22 cellular contexts compared by ENCODE assay signal in the genomic region with DNA sequence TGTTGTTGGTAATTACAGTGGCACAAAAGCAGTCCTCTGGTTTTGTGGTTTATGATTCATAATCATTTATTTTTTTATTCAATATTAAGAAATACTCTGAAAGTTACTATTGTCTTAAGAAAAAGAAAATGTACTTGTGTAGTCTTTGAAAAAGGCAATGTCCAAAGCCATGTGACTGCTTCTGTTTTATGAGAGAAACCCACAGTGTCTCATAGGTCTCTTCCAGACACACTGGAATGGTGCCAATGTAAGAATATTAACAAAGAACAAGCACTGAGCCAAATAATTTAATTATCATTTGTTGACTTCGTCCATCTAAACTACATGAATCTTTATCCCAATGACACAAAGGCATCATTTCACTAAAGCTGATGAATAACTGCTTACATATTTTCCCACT.
DNase-seq lines count a peak whose midpoint lies in the region; ATAC-seq, FAIRE-seq and TF ChIP-seq lines count a peak whose summit lies in the region.
"Had no signal": no experiment of that assay in that cellular context is flagged by ENCODE, and none has a peak within 500 bp of the region (broad histone marks: within the 10 kb centered on the region; RNA-seq: fewer than 3 reads in every experiment).

No MANE protein-coding gene starts in this region.

- H3K4me3 ChIP-seq in astrocyte (ENCODE audit: insufficient read depth, low read depth, low read length), result no peak overlapping the region
- no peak overlapping the region for H3K4me3 ChIP-seq in aorta (ENCODE audit: low read length in 2 of 2)
- H3K4me3 ChIP-seq: MG63, PC-9 had no signal

- no peaks in the 10 kb centered on the region for H3K36me3 ChIP-seq in astrocyte (ENCODE audit: insufficient read depth, low read length)
- H3K36me3 ChIP-seq in aorta (ENCODE audit: control insufficient read depth in 1 of 2, insufficient read depth in 2 of 2, low read length in 1 of 2), result no peaks in the 10 kb centered on the region
- H3K36me3 ChIP-seq: MG63 had no signal

- H3K4me1 Mint-ChIP-seq in astrocyte (ENCODE audit: low read depth, unreplicated experiment), result peaks cover 2% of the 10 kb centered on the region
- H3K4me1 Mint-ChIP-seq in activated CD4-positive, alpha-beta memory T cell treated with anti-CD3 and anti-CD28 coated beads, Interleukin-2, amount 10 ng/mL, durations not matched to agents 7 days and 5 days, result no peaks in the 10 kb centered on the region
- H3K4me1 Mint-ChIP-seq: CD8-positive, alpha-beta memory T cell had no signal

- H3K9ac ChIP-seq in astrocyte (ENCODE audit: low read length), result no peak overlapping the region
- H3K9ac ChIP-seq: KMS-11 had no signal

- CTCF ChIA-PET in activated CD4-positive, alpha-beta memory T cell treated with anti-CD3 and anti-CD28 coated beads, Interleukin-2, amount 10 ng/mL, durations not matched to agents 7 days and 5 days (lab: Charles Lee), result no interaction called here

- no peak overlapping the region for H3K27ac ChIP-seq in astrocyte (ENCODE audit: low read depth, low read length)
- H3K27ac ChIP-seq in aorta (ENCODE audit: low read depth in 1 of 2, low read length in 2 of 2), result no peak overlapping the region
- H3K27ac ChIP-seq: KMS-11, PC-9, RWPE1 had no signal

- H3K27ac Mint-ChIP-seq in astrocyte (ENCODE audit: unreplicated experiment), result no peak overlapping the region
- no peak overlapping the region for H3K27ac Mint-ChIP-seq in activated CD4-positive, alpha-beta memory T cell treated with anti-CD3 and anti-CD28 coated beads, Interleukin-2, amount 10 ng/mL, durations not matched to agents 7 days and 5 days
- H3K27ac Mint-ChIP-seq: CD8-positive, alpha-beta memory T cell; HFFc6 had no signal

- H4K20me1 ChIP-seq in astrocyte (ENCODE audit: insufficient read depth, low read length), result no peaks in the 10 kb centered on the region

- no peak overlapping the region for H3K4me2 ChIP-seq in astrocyte (ENCODE audit: low read length)
- H3K4me2 ChIP-seq: KMS-11, PC-9 had no signal

- no peak overlapping the region for H2AFZ ChIP-seq in astrocyte (ENCODE audit: low read depth, low read length)
- H2AFZ ChIP-seq: PC-9 had no signal

- H3K27me3 ChIP-seq in astrocyte (ENCODE audit: insufficient read depth, low read length) (no peaks in the 10 kb centered on the region), aorta (ENCODE audit: control insufficient read depth in 1 of 2, insufficient read depth in 2 of 2, low read length in 1 of 2) (peaks cover 0 to 1% of the 10 kb centered on the region in 2 donors)
- H3K27me3 ChIP-seq: MG63 had no signal

- 51 to 67% methylated on average over 1 of the region's 1 CpG for WGBS in aorta, 2 donors

- no peak for FAIRE-seq in astrocyte (lab: Jason Lieb, UNC)

- ATAC-seq in activated CD4-positive, CD25-positive, alpha-beta regulatory T cell treated with anti-CD3 and anti-CD28 coated beads, Interleukin-2, amount 50 U/mL, for 24 hours, result no peak
- no peak for ATAC-seq in aorta (ENCODE audit: low FRiP score)

- H3K36me3 Mint-ChIP-seq in astrocyte (ENCODE audit: low read depth, unreplicated experiment), result no peaks in the 10 kb centered on the region
- no peaks in the 10 kb centered on the region for H3K36me3 Mint-ChIP-seq in activated CD4-positive, alpha-beta memory T cell treated with anti-CD3 and anti-CD28 coated beads, Interleukin-2, amount 10 ng/mL, durations not matched to agents 7 days and 5 days (ENCODE audit: low read depth)
- H3K36me3 Mint-ChIP-seq: CD8-positive, alpha-beta memory T cell had no signal

- H3K27me3 Mint-ChIP-seq in astrocyte (ENCODE audit: low read depth, unreplicated experiment), result peaks cover 4% of the 10 kb centered on the region
- H3K27me3 Mint-ChIP-seq in activated CD4-positive, alpha-beta memory T cell treated with anti-CD3 and anti-CD28 coated beads, Interleukin-2, amount 10 ng/mL, durations not matched to agents 7 days and 5 days, result no peaks in the 10 kb centered on the region
- H3K27me3 Mint-ChIP-seq: CD8-positive, alpha-beta memory T cell had no signal

- H3K4me1 ChIP-seq in astrocyte (ENCODE audit: insufficient read depth, low read length), result peaks cover 5% of the 10 kb centered on the region
- H3K4me1 ChIP-seq in aorta (ENCODE audit: control insufficient read depth in 1 of 2, insufficient read depth in 2 of 2, low read length in 2 of 2), result no peaks in the 10 kb centered on the region

- H3K9me3 Mint-ChIP-seq in astrocyte (ENCODE audit: unreplicated experiment), result peaks cover 2% of the 10 kb centered on the region
- H3K9me3 Mint-ChIP-seq in activated CD4-positive, alpha-beta memory T cell treated with anti-CD3 and anti-CD28 coated beads, Interleukin-2, amount 10 ng/mL, durations not matched to agents 7 days and 5 days, result no peaks in the 10 kb centered on the region

- peak; percentile 81 for DNase-seq in H4 (ENCODE audit: low spot score)
- peak; percentile 7 for DNase-seq in M059J (ENCODE audit: low read depth)
- DNase-seq in astrocyte (ENCODE audit: low read depth), result peak; percentile 12
- DNase-seq in myocyte (ENCODE audit: low read depth), result peak; percentile 26
- no peak for DNase-seq in activated CD4-positive, alpha-beta memory T cell treated with anti-CD3 and anti-CD28 coated beads, Interleukin-2, amount 10 ng/mL, durations not matched to agents 7 days and 5 days
- DNase-seq in aorta, result no peak
- DNase-seq: ACHN; C1 segment of cervical spinal cord; CD8-positive, alpha-beta memory T cell; DMS79; H7; HFFc6; MG63; NCI-H1048; NCI-H2227 treated with DMSO at 0.1 percent for 48 hours; NCI-H524; PC-9; SIG-M5; T-helper 1 cell had no signal

- H3K9me3 ChIP-seq in astrocyte (ENCODE audit: insufficient read depth, low read depth, low read length), result peaks cover 5% of the 10 kb centered on the region
- H3K9me3 ChIP-seq in aorta (ENCODE audit: control insufficient read depth, low read length), result peaks cover 2% of the 10 kb centered on the region
- H3K9me3 ChIP-seq: MG63 had no signal

- POLR2A ChIA-PET in activated CD4-positive, alpha-beta memory T cell treated with anti-CD3 and anti-CD28 coated beads, Interleukin-2, amount 10 ng/mL, durations not matched to agents 7 days and 5 days (lab: Charles Lee), result no interaction called here

- intact Hi-C loops in aorta (cut with DNase I), result no loop called here

- H3K79me2 ChIP-seq in astrocyte (ENCODE audit: insufficient read depth, low read length), result no peaks in the 10 kb centered on the region

- H3K4me3 Mint-ChIP-seq in astrocyte (ENCODE audit: unreplicated experiment), result no peak overlapping the region
- H3K4me3 Mint-ChIP-seq in activated CD4-positive, alpha-beta memory T cell treated with anti-CD3 and anti-CD28 coated beads, Interleukin-2, amount 10 ng/mL, durations not matched to agents 7 days and 5 days, result no peak overlapping the region
- H3K4me3 Mint-ChIP-seq: CD8-positive, alpha-beta memory T cell; HFFc6 had no signal

- no peak for TF ChIP-seq CTCF in astrocyte (IDR thresholded peaks at IDR 0.05; ENCODE audit: insufficient read depth, low read depth, low read length)

Comparison
In these comparisons a context has a peak if more than half of its experiments do, and no peak if none do; other contexts are left out.
1. DNase-seq: peak in H4 (single experiment), M059J (single experiment), astrocyte (single experiment) and myocyte (single experiment); none in activated CD4-positive, alpha-beta memory T cell treated with anti-CD3 and anti-CD28 coated beads, Interleukin-2, amount 10 ng/mL, durations not matched to agents 7 days and 5 days (single experiment) and aorta (0 of 2).